In genomic region chr13:26007774-26008173, GRCh38 we compare ENCODE assay signal across 26 cellular contexts. TPM values are rescaled to one million over a fixed set of nuclear protein-coding genes. Genes with fewer than 3 reads are reported as not detected.
DNase-seq lines count a peak whose midpoint lies in the region; ATAC-seq, FAIRE-seq and TF ChIP-seq lines count a peak whose summit lies in the region.
"Had no signal": no experiment of that assay in that cellular context is flagged by ENCODE, and none has a peak within 500 bp of the region (broad histone marks: within the 10 kb centered on the region; RNA-seq: fewer than 3 reads in every experiment).

No MANE protein-coding gene starts in this region.

- no peaks in the 10 kb centered on the region for H3K27me3 Mint-ChIP-seq in astrocyte (ENCODE audit: low read depth, unreplicated experiment)
- H3K27me3 Mint-ChIP-seq in nephron progenitor cell (ENCODE audit: low read depth, poor library complexity) = no peaks in the 10 kb centered on the region
- H3K27me3 Mint-ChIP-seq in GM23338 (ENCODE audit: insufficient read depth, low read depth, poor library complexity) = no peaks in the 10 kb centered on the region

- DNase-seq in DMS53 (lab: John Stamatoyannopoulos, UW) (peak; percentile 60), astrocyte (ENCODE audit: low read depth) (no peak), nephron progenitor cell (no peak), GM23338 (ENCODE audit: low spot score) (no peak), HUDEP-2 (lab: John Stamatoyannopoulos, UW; ENCODE audit: unreplicated experiment in 76 of 76) (no peak), NCI-H2081 treated with DMSO at 0.1 percent for 48 hours (lab: John Stamatoyannopoulos, UW) (no peak)
- DNase-seq: activated naive CD4-positive, alpha-beta T cell treated with Interleukin-2 at 50 U/mL for 16 hours; activated T-cell treated with anti-CD3 and anti-CD28 coated beads, Interleukin-2, amount 50 U/mL, for 4 hours; central memory CD4-positive, alpha-beta T cell; effector CD4-positive, alpha-beta T cell; EL; erythroblast; HFFc6; hypothalamus; islet precursor cell; lower lobe of right lung; NCI-H1417 treated with DMSO at 0.1 percent for 48 hours; NCI-H2107; NCI-H524; stimulated activated CD4-positive, alpha-beta T cell treated with anti-CD3 and anti-CD28 coated beads, Interleukin-4, amount 100 ng/mL, for 1 hour; stimulated activated naive CD4-positive, alpha-beta T cell treated with Interleukin-2 at 50 U/mL for 16 hours; thyroid gland had no signal

- H3K79me2 ChIP-seq in astrocyte (ENCODE audit: insufficient read depth, low read length) (no peaks in the 10 kb centered on the region), GM23338 (replicated peaks; ENCODE audit: insufficient read depth) (no peaks in the 10 kb centered on the region)

- H3K9me2 ChIP-seq in GM23338 (ENCODE audit: insufficient read depth) = no peaks in the 10 kb centered on the region; the same call in 1 of the 2 replicates

- H4K20me1 ChIP-seq in astrocyte (ENCODE audit: insufficient read depth, low read length) (no peaks in the 10 kb centered on the region), GM23338 (replicated peaks; ENCODE audit: insufficient read depth) (no peaks in the 10 kb centered on the region)

- H3K27ac ChIP-seq in KOPT-K1 (ENCODE audit: low read depth, low read length, poor library complexity, severe bottlenecking) (peak overlapping the region; percentile 19), astrocyte (ENCODE audit: low read depth, low read length) (no peak overlapping the region), GM23338 (ENCODE audit: low read depth) (no peak overlapping the region)
- H3K27ac ChIP-seq: ascending aorta, lower lobe of right lung, thyroid gland had no signal

- H3F3A ChIP-seq in GM23338 (replicated peaks; ENCODE audit: low read depth) = no peaks in the 10 kb centered on the region

- FAIRE-seq in astrocyte (lab: Jason Lieb, UNC) = no peak
- FAIRE-seq: frontal cortex had no signal

- H3K9ac ChIP-seq in astrocyte (ENCODE audit: low read length) = no peak overlapping the region

- H3K27ac Mint-ChIP-seq in astrocyte (ENCODE audit: unreplicated experiment) (no peak overlapping the region), nephron progenitor cell (peak overlapping the region; percentile 84), GM23338 (no peak overlapping the region)
- H3K27ac Mint-ChIP-seq: B cell, HFFc6 had no signal

- H3K4me1 ChIP-seq in astrocyte (ENCODE audit: insufficient read depth, low read length) (peaks cover 2% of the 10 kb centered on the region), GM23338 (ENCODE audit: insufficient read depth) (peaks cover 7% of the 10 kb centered on the region)
- H3K4me1 ChIP-seq: ascending aorta, lower lobe of right lung had no signal

- H3K4me2 ChIP-seq in astrocyte (ENCODE audit: low read length) (peak overlapping the region; percentile 11), GM23338 (no peak overlapping the region)

- ATAC-seq in GM23338 = no peak
- ATAC-seq: activated T-cell treated with anti-CD3 and anti-CD28 coated beads, Interleukin-2, amount 50 U/mL, for 4 hours; lower lobe of right lung had no signal

- H3K9me3 Mint-ChIP-seq in astrocyte (ENCODE audit: unreplicated experiment) = peaks cover 3% of the 10 kb centered on the region
- peaks cover 40% of the 10 kb centered on the region for H3K9me3 Mint-ChIP-seq in nephron progenitor cell
- peaks cover 4% of the 10 kb centered on the region; the same call in 1 of the 3 replicates for H3K9me3 Mint-ChIP-seq in GM23338

- H2AFZ ChIP-seq in astrocyte (ENCODE audit: low read depth, low read length) (no peak overlapping the region), GM23338 (no peak overlapping the region)

- H3K36me3 ChIP-seq in KOPT-K1 (ENCODE audit: insufficient read depth, low read length) (no peaks in the 10 kb centered on the region), astrocyte (ENCODE audit: insufficient read depth, low read length) (no peaks in the 10 kb centered on the region), GM23338 (ENCODE audit: insufficient read depth) (no peaks in the 10 kb centered on the region)
- H3K36me3 ChIP-seq: ascending aorta, lower lobe of right lung, thyroid gland had no signal

- H3K4me1 Mint-ChIP-seq in astrocyte (ENCODE audit: low read depth, unreplicated experiment) (peaks cover 7% of the 10 kb centered on the region), nephron progenitor cell (peaks cover 34% of the 10 kb centered on the region), GM23338 (peaks cover 9% of the 10 kb centered on the region)

- no peaks in the 10 kb centered on the region for H3K27me3 ChIP-seq in astrocyte (ENCODE audit: insufficient read depth, low read length)
- no peaks in the 10 kb centered on the region for H3K27me3 ChIP-seq in GM23338 (ENCODE audit: insufficient read depth)
- H3K27me3 ChIP-seq: ascending aorta, thyroid gland had no signal

- H3K9me3 ChIP-seq in KOPT-K1 (ENCODE audit: insufficient read depth, low read length, poor library complexity, severe bottlenecking) = peaks cover 39% of the 10 kb centered on the region
- no peaks in the 10 kb centered on the region for H3K9me3 ChIP-seq in astrocyte (ENCODE audit: insufficient read depth, low read depth, low read length)
- H3K9me3 ChIP-seq: ascending aorta, lower lobe of right lung, thyroid gland had no signal

- H3K4me3 ChIP-seq in astrocyte (ENCODE audit: insufficient read depth, low read depth, low read length) = no peak overlapping the region
- no peak overlapping the region for H3K4me3 ChIP-seq in GM23338
- H3K4me3 ChIP-seq: ascending aorta, lower lobe of right lung, thyroid gland had no signal

- TF ChIP-seq CTCF in astrocyte (IDR thresholded peaks at IDR 0.05; ENCODE audit: insufficient read depth, low read depth, low read length) (no peak), nephron progenitor cell (IDR thresholded peaks at IDR 0.05) (no peak), GM23338 (conservative IDR thresholded peaks at IDR 0.05; ENCODE audit: low read depth in 2 of 2) (no peak)

- H3K36me3 Mint-ChIP-seq in astrocyte (ENCODE audit: low read depth, unreplicated experiment) = no peaks in the 10 kb centered on the region
- H3K36me3 Mint-ChIP-seq in nephron progenitor cell (ENCODE audit: low read depth) = peaks cover 16% of the 10 kb centered on the region
- no peaks in the 10 kb centered on the region for H3K36me3 Mint-ChIP-seq in GM23338 (ENCODE audit: low read depth)

- no peak overlapping the region for H3K4me3 Mint-ChIP-seq in astrocyte (ENCODE audit: unreplicated experiment)
- no peak overlapping the region for H3K4me3 Mint-ChIP-seq in nephron progenitor cell
- no peak overlapping the region for H3K4me3 Mint-ChIP-seq in GM23338
- H3K4me3 Mint-ChIP-seq: activated T-cell treated with anti-CD3 and anti-CD28 coated beads, Interleukin-2, amount 50 U/mL, for 4 hours; B cell; HFFc6 had no signal

TF ChIP-seq in GM23338, 12 proteins besides CTCF, POLR2A, EP300 and RAD21 (continues in another document):
- TF ChIP-seq EZH2 (IDR thresholded peaks at IDR 0.05; ENCODE audit: low read depth, unreplicated experiment) (no peak), ZNF114 (CRISPR knock-in tag; IDR thresholded peaks at IDR 0.05) (no peak), POLR2AphosphoS5 (IDR thresholded peaks at IDR 0.05; ENCODE audit: low read depth) (no peak), CREB1 (CRISPR knock-in tag; IDR thresholded peaks at IDR 0.05; ENCODE audit: low read depth) (no peak)

RNA-seq across cellular contexts. Expression of gene SHISA2, which starts 44.0 kb away (rescaled TPM):
- total RNA-seq in astrocyte = 5.5 and 6.0 TPM in 2 replicates
- 33.4 and 37.4 TPM in 2 replicates for total RNA-seq in GM23338 (2014; rRNA removed; shearing (Covaris generic))
- 17.9 and 18.2 TPM in 2 replicates for polyA plus RNA-seq in GM23338 (2016; fragmentation: Nextera tagmentation; extraction: Ambion mirVana)
- total RNA-seq: ascending aorta, B cell, HFFc6 had no signal
